Comparison of ENCODE assay signal across 32 cellular contexts in genomic region chr3:62999158-62999557, GRCh38.
"Had no signal": no experiment of that assay in that cellular context is flagged by ENCODE, and none has a peak within 500 bp of the region (broad histone marks: within the 10 kb centered on the region; RNA-seq: fewer than 3 reads in every experiment).

No MANE protein-coding gene starts in this region.

- H3K36me3 ChIP-seq: adrenal gland, ascending aorta, brain microvascular endothelial cell, breast epithelium, cardiac muscle cell had no signal

- H3K4me3 ChIP-seq: adrenal gland, ascending aorta, body of pancreas, breast epithelium, cardiac muscle cell had no signal

- DNase-seq: activated effector memory CD4-positive, alpha-beta T cell treated with anti-CD3 and anti-CD28 coated beads, Interleukin-2, amount 50 U/mL, for 16 hours; activated effector memory CD4-positive, alpha-beta T cell treated with Interleukin-2 at 50 U/mL for 16 hours; activated gamma-delta T cell; activated gamma-delta T cell treated with Interleukin-2 at 50 U/mL for 16 hours; activated naive CD4-positive, alpha-beta T cell treated with anti-CD3 and anti-CD28 coated beads for 36 hours; activated naive CD4-positive, alpha-beta T cell treated with anti-CD3 and anti-CD28 coated beads, Interleukin-2, amount 10 ng/mL, durations not matched to agents 7 days and 5 days; activated naive CD4-positive, alpha-beta T cell treated with anti-CD3 and anti-CD28 coated beads, Interleukin-2, amount 50 U/mL, for 16 hours; activated naive CD4-positive, alpha-beta T cell treated with Interleukin-2 at 50 U/mL for 16 hours; activated naive CD8-positive, alpha-beta T cell treated with anti-CD3 and anti-CD28 coated beads for 36 hours; activated naive CD8-positive, alpha-beta T cell treated with anti-CD3 and anti-CD28 coated beads, Interleukin-2, amount 10 ng/mL, durations not matched to agents 7 days and 5 days; activated naive CD8-positive, alpha-beta T cell treated with anti-CD3 and anti-CD28 coated beads, Interleukin-2, amount 50 U/mL, for 24 hours; activated T-cell treated with anti-CD3 and anti-CD28 coated beads for 4 hours; activated T-cell treated with anti-CD3 and anti-CD28 coated beads, Interleukin-2, amount 50 U/mL, for 1 hour; activated T-cell treated with anti-CD3 and anti-CD28 coated beads, Interleukin-2, amount 50 U/mL, for 24 hours; activated T-cell treated with anti-CD3 and anti-CD28 coated beads, Interleukin-2, amount 50 U/mL, for 4 hours; activated T-cell treated with anti-CD3 and anti-CD28 coated beads, Interleukin-2, amount 50 U/mL, for 48 hours; activated T-cell treated with anti-CD3 and anti-CD28 coated beads, Interleukin-2, amount 50 U/mL, for 72 hours; adrenal gland; amniotic stem cell; amygdala; anterior cingulate cortex; aorta; body of pancreas; brain microvascular endothelial cell; caudate nucleus; central memory CD4-positive, alpha-beta T cell; cerebellar nuclear complex had no signal

- H3K27me3 ChIP-seq: adrenal gland, ascending aorta, body of pancreas, brain microvascular endothelial cell, breast epithelium, cardiac muscle cell had no signal

- ATAC-seq: activated naive CD4-positive, alpha-beta T cell treated with anti-CD3 and anti-CD28 coated beads, Interleukin-2, amount 50 U/mL, for 72 hours; activated naive CD8-positive, alpha-beta T cell treated with anti-CD3 and anti-CD28 coated beads, Interleukin-2, amount 50 U/mL, for 24 hours; activated T-cell treated with anti-CD3 and anti-CD28 coated beads, Interleukin-2, amount 50 U/mL, for 4 hours; activated T-cell treated with anti-CD3 and anti-CD28 coated beads, Interleukin-2, amount 50 U/mL, for 72 hours; activated T-helper 17 cell treated with anti-CD3 and anti-CD28 coated beads, Interleukin-2, amount 50 U/mL, for 72 hours; body of pancreas had no signal

- H3K4me1 ChIP-seq: adrenal gland, ascending aorta, body of pancreas, breast epithelium had no signal

- H3K9me3 ChIP-seq: adrenal gland, ascending aorta, body of pancreas had no signal

- H3K27ac ChIP-seq: adrenal gland, ascending aorta, body of pancreas, brain microvascular endothelial cell, breast epithelium, cardiac muscle cell had no signal
